Comparison of ENCODE assay signal across 8 cellular contexts in the genomic region with DNA sequence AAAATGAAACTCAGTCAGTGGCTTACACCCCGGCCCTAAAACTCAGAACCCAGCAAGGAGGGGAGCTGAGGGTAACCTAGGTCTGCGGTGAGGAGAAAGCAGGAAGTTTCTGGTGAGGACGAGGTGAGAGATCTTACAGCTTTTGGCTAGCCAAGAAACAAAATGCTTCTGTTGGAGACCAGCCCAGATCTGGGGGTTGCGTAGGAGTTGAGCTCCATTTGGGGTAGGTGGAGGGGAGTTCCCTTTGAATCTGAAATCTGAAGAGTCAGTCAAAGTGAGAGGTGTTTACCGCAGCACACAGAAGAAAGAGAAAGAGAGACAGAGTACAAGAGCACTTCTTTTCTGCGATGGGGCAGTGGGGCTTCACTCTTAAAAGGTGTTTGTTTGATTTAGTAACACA. TPM values are rescaled to one million over a fixed set of nuclear protein-coding genes. Genes with fewer than 3 reads are reported as not detected.
DNase-seq lines count a peak whose midpoint lies in the region; ATAC-seq and TF ChIP-seq lines count a peak whose summit lies in the region.

No MANE protein-coding gene starts in this region.

- H3K27me3 Mint-ChIP-seq in activated B cell treated with CpG ODN at 0.5 μM for 24 hours = no peaks in the 10 kb centered on the region

- TF ChIP-seq CTCF in activated B cell treated with CpG ODN at 0.5 μM for 24 hours (IDR thresholded peaks at IDR 0.05) (no peak), choroid plexus epithelial cell (conservative IDR thresholded peaks at IDR 0.05; ENCODE audit: low read depth, low read length) (no peak), ascending aorta (IDR thresholded peaks at IDR 0.05) (no peak)

- no peaks in the 10 kb centered on the region for H3K4me1 ChIP-seq in ascending aorta

- POLR2A ChIA-PET in activated B cell treated with CpG ODN at 0.5 μM for 24 hours (lab: Charles Lee) = interaction anchor here (0.8 to 5.3 kb wide), 11 partner anchors 9 to 64 kb away, joined by 3 to 37 read pairs (median 7); partner anchors contain the start of gene EHF

- no peaks in the 10 kb centered on the region for H3K36me3 ChIP-seq in ascending aorta

- H3K4me3 Mint-ChIP-seq in activated B cell treated with CpG ODN at 0.5 μM for 24 hours = peak overlapping the region; percentile 72

- CTCF ChIA-PET in activated B cell treated with CpG ODN at 0.5 μM for 24 hours (lab: Charles Lee) = interaction anchor here (1.0 to 2.4 kb wide), 2 partner anchors 16 to 64 kb away, joined by 3 to 23 read pairs; no protein-coding TSS in a partner anchor

- DNase-seq in activated B cell treated with CpG ODN at 0.5 μM for 24 hours = no peak
- DNase-seq in choroid plexus epithelial cell (ENCODE audit: low read depth) = peak; percentile 84
- DNase-seq in stimulated activated CD8-positive, alpha-beta memory T cell treated with anti-CD3 and anti-CD28 coated beads, Interleukin-4, amount 100 ng/mL, for 24 hours (ENCODE audit: low read depth) = peak; percentile 75
- no peak for DNase-seq in ascending aorta (ENCODE audit: low spot score in 2 of 2)
- no peak for DNase-seq in anterior cingulate cortex (lab: John Stamatoyannopoulos, UW)
- DNase-seq in NCI-H2196 treated with DMSO at 0.1 percent for 48 hours (lab: John Stamatoyannopoulos, UW; ENCODE audit: unreplicated experiment) = no peak

- H3K27ac Mint-ChIP-seq in activated B cell treated with CpG ODN at 0.5 μM for 24 hours = peak overlapping the region; percentile 91

- H3K27me3 ChIP-seq in ascending aorta = no peaks in the 10 kb centered on the region

- H3K36me3 Mint-ChIP-seq in activated B cell treated with CpG ODN at 0.5 μM for 24 hours (ENCODE audit: low read depth) = no peaks in the 10 kb centered on the region

- H3K4me3 ChIP-seq in choroid plexus epithelial cell (ENCODE audit: low read depth, low read length) (no peak overlapping the region), ascending aorta (no peak overlapping the region)

- H3K9me3 ChIP-seq in ascending aorta = no peaks in the 10 kb centered on the region

- ATAC-seq in GM18519 (IDR thresholded peaks at IDR 0.05; ENCODE audit: low FRiP score, unreplicated experiment) (peak; percentile 90), HG03025 (IDR thresholded peaks at IDR 0.05; ENCODE audit: low FRiP score, unreplicated experiment) (peak; percentile 88), activated B cell treated with CpG ODN at 0.5 μM for 24 hours (ENCODE audit: low read depth) (peak; percentile 72)

- no peaks in the 10 kb centered on the region for H3K9me3 Mint-ChIP-seq in activated B cell treated with CpG ODN at 0.5 μM for 24 hours

- H3K4me1 Mint-ChIP-seq in activated B cell treated with CpG ODN at 0.5 μM for 24 hours = peaks cover 54% of the 10 kb centered on the region

- H3K27ac ChIP-seq in ascending aorta = no peak overlapping the region

- intact Hi-C loops in activated B cell treated with CpG ODN at 0.5 μM for 24 hours (cut with micrococcal nuclease) (loop anchor here (1.0 to 5.0 kb wide), 5 partner anchors 16 to 392 kb away; partner anchors contain the start of genes APIP and PDHX), ascending aorta (cut with DNase I) (no loop called here)

RNA-seq across cellular contexts. Expression of gene EHF, which starts 29.6 kb away (rescaled TPM):
- total RNA-seq in activated B cell treated with CpG ODN at 0.5 μM for 24 hours (1.1 and 1.4 TPM in 2 replicates), ascending aorta (not detected)

Comparison
In these comparisons a context has a peak if more than half of its experiments do, and no peak if none do; other contexts are left out.
1. DNase-seq: peak in choroid plexus epithelial cell (single experiment) and stimulated activated CD8-positive, alpha-beta memory T cell treated with anti-CD3 and anti-CD28 coated beads, Interleukin-4, amount 100 ng/mL, for 24 hours (single experiment); none in activated B cell treated with CpG ODN at 0.5 μM for 24 hours (single experiment), ascending aorta (0 of 2), anterior cingulate cortex (0 of 58) and NCI-H2196 treated with DMSO at 0.1 percent for 48 hours (single experiment).
2. Peak in every context shown above with its lines, with median percentiles within 50 percentile points of each other: ATAC-seq.